1 cellular context compared by ENCODE assay signal in genomic region chr22:40584766-40585165, GRCh38.
A peak's percentile ranks its signal among the peaks of the same experiment; 100 is the strongest.
TF ChIP-seq lines count a peak whose summit lies in the region.

No MANE protein-coding gene starts in this region.

TF ChIP-seq in GM12878, 131 proteins besides CTCF, POLR2A, EP300 and RAD21:
- TF ChIP-seq HDGF (IDR thresholded peaks at IDR 0.05) (0 out of 2 replicates have a peak, but pooled peaks have one; percentile 13), MLLT1 (IDR thresholded peaks at IDR 0.05) (peak; percentile 95)
TF ChIP-seq in GM12878: peak in this region for 2; not testable (repeated sequence) for 129.
